In genomic region chr2:122899614-122900013, GRCh38 we compare ENCODE assay signal across 24 cellular contexts.
"Had no signal": no experiment of that assay in that cellular context is flagged by ENCODE, and none has a peak within 500 bp of the region (broad histone marks: within the 10 kb centered on the region; RNA-seq: fewer than 3 reads in every experiment).

No MANE protein-coding gene starts in this region.

- H3K9me3 ChIP-seq: colonic mucosa, esophagus muscularis mucosa, esophagus squamous epithelium, gastrocnemius medialis, gastroesophageal sphincter, heart left ventricle, heart right ventricle had no signal

- ATAC-seq: effector memory CD8-positive, alpha-beta T cell; esophagus mucosa; foreskin keratinocyte; gastrocnemius medialis; gastroesophageal sphincter; heart left ventricle; heart right ventricle had no signal

- H3K27ac ChIP-seq: colonic mucosa, coronary artery, dorsolateral prefrontal cortex, epithelial cell of prostate, esophagus muscularis mucosa, esophagus squamous epithelium, foreskin keratinocyte, gastrocnemius medialis, gastroesophageal sphincter, heart left ventricle, heart right ventricle had no signal

- H3K27me3 ChIP-seq: colonic mucosa, dorsolateral prefrontal cortex, esophagus muscularis mucosa, esophagus squamous epithelium, foreskin keratinocyte, gastrocnemius medialis, gastroesophageal sphincter, heart left ventricle, heart right ventricle had no signal

- H3K36me3 ChIP-seq: colonic mucosa, esophagus muscularis mucosa, esophagus squamous epithelium, gastrocnemius medialis, gastroesophageal sphincter, heart left ventricle, heart right ventricle had no signal

- H3K4me1 ChIP-seq: colonic mucosa, esophagus muscularis mucosa, esophagus squamous epithelium, foreskin keratinocyte, gastrocnemius medialis, gastroesophageal sphincter, heart left ventricle, heart right ventricle had no signal

- H3K4me3 ChIP-seq: colonic mucosa, coronary artery, dorsolateral prefrontal cortex, esophagus muscularis mucosa, esophagus squamous epithelium, gastrocnemius medialis, gastroesophageal sphincter, heart left ventricle, heart right ventricle had no signal

- DNase-seq: colonic mucosa; cortex of kidney; dermis blood vessel endothelial cell; dorsolateral prefrontal cortex; effector CD4-positive, alpha-beta T cell; effector CD8-positive, alpha-beta T cell; effector memory CD4-positive, alpha-beta T cell; effector memory CD8-positive, alpha-beta T cell; endodermal cell; erythroblast; esophagus squamous epithelium; foreskin fibroblast; foreskin keratinocyte; foreskin melanocyte; gastrocnemius medialis; glutamatergic neuron; head of caudate nucleus; heart left ventricle; heart right ventricle had no signal
